2 cellular contexts compared by ENCODE assay signal in genomic region chr3:15060029-15060428, GRCh38.
A peak's percentile ranks its signal among the peaks of the same experiment; 100 is the strongest.
TF ChIP-seq lines count a peak whose summit lies in the region.

No MANE protein-coding gene starts in this region.

TF ChIP-seq in HepG2, 621 proteins besides CTCF, POLR2A, EP300 and RAD21:
- 0 out of 2 replicates have a peak, but pooled peaks have one; percentile 42 for TF ChIP-seq ZMYM3 (CRISPR knock-in tag; IDR thresholded peaks at IDR 0.05)
- TF ChIP-seq, protein P1, sequence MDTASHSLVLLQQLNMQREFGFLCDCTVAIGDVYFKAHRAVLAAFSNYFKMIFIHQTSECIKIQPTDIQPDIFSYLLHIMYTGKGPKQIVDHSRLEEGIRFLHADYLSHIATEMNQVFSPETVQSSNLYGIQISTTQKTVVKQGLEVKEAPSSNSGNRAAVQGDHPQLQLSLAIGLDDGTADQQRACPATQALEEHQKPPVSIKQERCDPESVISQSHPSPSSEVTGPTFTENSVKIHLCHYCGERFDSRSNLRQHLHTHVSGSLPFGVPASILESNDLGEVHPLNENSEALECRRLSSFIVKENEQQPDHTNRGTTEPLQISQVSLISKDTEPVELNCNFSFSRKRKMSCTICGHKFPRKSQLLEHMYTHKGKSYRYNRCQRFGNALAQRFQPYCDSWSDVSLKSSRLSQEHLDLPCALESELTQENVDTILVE (CRISPR knock-in tag; IDR thresholded peaks at IDR 0.05), result no peak

TF ChIP-seq in HEK293T, 16 proteins besides CTCF, POLR2A, EP300 and RAD21:
- TF ChIP-seq ZNF384 (IDR thresholded peaks at IDR 0.05), result no peak
- TF ChIP-seq SUZ12 (IDR thresholded peaks at IDR 0.05), result no peak
- no peak for TF ChIP-seq ARNT (IDR thresholded peaks at IDR 0.05)
- TF ChIP-seq LEF1 (IDR thresholded peaks at IDR 0.05; ENCODE audit: borderline replicate concordance), result no peak
- TF ChIP-seq, protein P2, sequence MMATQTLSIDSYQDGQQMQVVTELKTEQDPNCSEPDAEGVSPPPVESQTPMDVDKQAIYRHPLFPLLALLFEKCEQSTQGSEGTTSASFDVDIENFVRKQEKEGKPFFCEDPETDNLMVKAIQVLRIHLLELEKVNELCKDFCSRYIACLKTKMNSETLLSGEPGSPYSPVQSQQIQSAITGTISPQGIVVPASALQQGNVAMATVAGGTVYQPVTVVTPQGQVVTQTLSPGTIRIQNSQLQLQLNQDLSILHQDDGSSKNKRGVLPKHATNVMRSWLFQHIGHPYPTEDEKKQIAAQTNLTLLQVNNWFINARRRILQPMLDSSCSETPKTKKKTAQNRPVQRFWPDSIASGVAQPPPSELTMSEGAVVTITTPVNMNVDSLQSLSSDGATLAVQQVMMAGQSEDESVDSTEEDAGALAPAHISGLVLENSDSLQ (IDR thresholded peaks at IDR 0.05), result no peak
